ENCODE assay signal across 1 cellular context in the genomic region with DNA sequence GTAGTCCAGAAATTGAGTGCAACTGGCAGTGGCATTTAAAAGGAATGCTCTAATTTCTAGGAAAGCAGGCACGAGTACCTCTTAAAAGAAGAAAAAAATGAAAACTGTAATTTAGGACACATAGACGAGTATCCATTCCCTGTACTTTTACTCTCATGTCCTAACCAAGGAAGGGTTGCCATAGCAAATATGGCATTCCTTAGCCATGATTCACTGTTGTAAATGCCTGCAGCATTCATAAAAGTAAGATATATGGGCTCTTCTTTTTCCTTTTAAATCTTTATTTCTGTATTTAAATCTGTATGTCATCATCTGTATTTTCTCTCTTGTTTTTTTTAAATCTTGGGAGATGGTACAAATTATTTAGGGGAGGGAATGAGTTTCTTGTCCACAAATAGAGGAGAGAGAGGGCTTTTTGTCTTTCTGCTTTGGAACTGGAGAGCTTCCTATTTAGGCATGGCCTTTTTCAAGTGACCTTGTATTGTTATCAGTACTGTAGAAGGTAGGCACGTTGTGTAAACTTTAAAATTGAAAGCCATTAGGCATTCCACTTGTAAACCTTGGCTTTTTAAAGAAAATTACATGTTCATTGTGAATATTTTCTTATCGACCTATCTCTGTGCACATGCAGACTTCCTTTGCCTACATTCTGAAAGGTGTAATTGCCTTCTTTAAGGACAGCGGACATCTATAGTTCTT.
TF ChIP-seq lines count a peak whose summit lies in the region.

No MANE protein-coding gene starts in this region.

TF ChIP-seq in HepG2, 621 proteins besides CTCF, POLR2A, EP300 and RAD21 (continued from another document):
- TF ChIP-seq, protein P1, sequence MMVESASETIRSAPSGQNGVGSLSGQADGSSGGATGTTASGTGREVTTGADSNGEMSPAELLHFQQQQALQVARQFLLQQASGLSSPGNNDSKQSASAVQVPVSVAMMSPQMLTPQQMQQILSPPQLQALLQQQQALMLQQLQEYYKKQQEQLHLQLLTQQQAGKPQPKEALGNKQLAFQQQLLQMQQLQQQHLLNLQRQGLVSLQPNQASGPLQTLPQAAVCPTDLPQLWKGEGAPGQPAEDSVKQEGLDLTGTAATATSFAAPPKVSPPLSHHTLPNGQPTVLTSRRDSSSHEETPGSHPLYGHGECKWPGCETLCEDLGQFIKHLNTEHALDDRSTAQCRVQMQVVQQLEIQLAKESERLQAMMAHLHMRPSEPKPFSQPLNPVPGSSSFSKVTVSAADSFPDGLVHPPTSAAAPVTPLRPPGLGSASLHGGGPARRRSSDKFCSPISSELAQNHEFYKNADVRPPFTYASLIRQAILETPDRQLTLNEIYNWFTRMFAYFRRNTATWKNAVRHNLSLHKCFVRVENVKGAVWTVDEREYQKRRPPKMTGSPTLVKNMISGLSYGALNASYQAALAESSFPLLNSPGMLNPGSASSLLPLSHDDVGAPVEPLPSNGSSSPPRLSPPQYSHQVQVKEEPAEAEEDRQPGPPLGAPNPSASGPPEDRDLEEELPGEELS (CRISPR knock-in tag; IDR thresholded peaks at IDR 0.05) = peak; percentile 68; the same call in 1 of the 2 replicates
- TF ChIP-seq ZNF547 (CRISPR knock-in tag; IDR thresholded peaks at IDR 0.05) (no peak), ZNF546 (CRISPR knock-in tag; conservative IDR thresholded peaks at IDR 0.05) (no peak), BRD4 (CRISPR knock-in tag; IDR thresholded peaks at IDR 0.05) (no peak)
- TF ChIP-seq, protein P2, sequence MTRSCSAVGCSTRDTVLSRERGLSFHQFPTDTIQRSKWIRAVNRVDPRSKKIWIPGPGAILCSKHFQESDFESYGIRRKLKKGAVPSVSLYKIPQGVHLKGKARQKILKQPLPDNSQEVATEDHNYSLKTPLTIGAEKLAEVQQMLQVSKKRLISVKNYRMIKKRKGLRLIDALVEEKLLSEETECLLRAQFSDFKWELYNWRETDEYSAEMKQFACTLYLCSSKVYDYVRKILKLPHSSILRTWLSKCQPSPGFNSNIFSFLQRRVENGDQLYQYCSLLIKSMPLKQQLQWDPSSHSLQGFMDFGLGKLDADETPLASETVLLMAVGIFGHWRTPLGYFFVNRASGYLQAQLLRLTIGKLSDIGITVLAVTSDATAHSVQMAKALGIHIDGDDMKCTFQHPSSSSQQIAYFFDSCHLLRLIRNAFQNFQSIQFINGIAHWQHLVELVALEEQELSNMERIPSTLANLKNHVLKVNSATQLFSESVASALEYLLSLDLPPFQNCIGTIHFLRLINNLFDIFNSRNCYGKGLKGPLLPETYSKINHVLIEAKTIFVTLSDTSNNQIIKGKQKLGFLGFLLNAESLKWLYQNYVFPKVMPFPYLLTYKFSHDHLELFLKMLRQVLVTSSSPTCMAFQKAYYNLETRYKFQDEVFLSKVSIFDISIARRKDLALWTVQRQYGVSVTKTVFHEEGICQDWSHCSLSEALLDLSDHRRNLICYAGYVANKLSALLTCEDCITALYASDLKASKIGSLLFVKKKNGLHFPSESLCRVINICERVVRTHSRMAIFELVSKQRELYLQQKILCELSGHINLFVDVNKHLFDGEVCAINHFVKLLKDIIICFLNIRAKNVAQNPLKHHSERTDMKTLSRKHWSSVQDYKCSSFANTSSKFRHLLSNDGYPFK (CRISPR knock-in tag; IDR thresholded peaks at IDR 0.05; ENCODE audit: borderline replicate concordance) = no peak
